In the genomic region with DNA sequence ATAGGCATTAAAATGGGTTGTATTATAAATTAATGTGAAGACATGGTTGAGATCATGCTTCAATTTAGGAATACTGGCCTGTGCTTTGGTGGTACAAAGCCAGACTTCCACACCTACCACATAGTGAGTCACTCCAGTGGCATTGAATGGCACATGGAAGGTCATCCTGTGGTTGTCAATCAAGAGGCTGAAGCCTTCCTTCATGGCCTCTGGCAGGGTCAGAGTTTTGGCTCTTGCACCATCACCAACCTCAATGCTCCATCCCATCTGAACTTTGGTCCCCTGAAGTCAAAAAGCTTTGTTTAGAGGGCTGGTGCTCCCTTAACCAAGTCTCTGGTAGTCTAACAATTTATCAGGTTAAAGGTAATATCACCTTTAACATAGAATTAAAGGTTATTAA, we compare ENCODE assay signal across 32 cellular contexts. TPM values are rescaled to one million over a fixed set of nuclear protein-coding genes. Genes with fewer than 3 reads are reported as not detected.
"Had no signal": no experiment of that assay in that cellular context is flagged by ENCODE, and none has a peak within 500 bp of the region (broad histone marks: within the 10 kb centered on the region; RNA-seq: fewer than 3 reads in every experiment).

No MANE protein-coding gene starts in this region.

- DNase-seq: activated B cell treated with CpG ODN at 0.5 μM for 24 hours; activated CD4-positive, alpha-beta T cell treated with anti-CD3 and anti-CD28 coated beads for 48 hours; activated CD4-positive, alpha-beta T cell treated with anti-CD3 and anti-CD28 coated beads, Interleukin-2, amount 50 U/mL, for 1 hour; activated CD4-positive, alpha-beta T cell treated with anti-CD3 and anti-CD28 coated beads, Interleukin-2, amount 50 U/mL, for 48 hours; activated CD8-positive, alpha-beta memory T cell treated with anti-CD3 and anti-CD28 coated beads for 24 hours; activated CD8-positive, alpha-beta T cell treated with anti-CD3 and anti-CD28 coated beads for 36 hours; activated effector memory CD4-positive, alpha-beta T cell treated with anti-CD3 and anti-CD28 coated beads, Interleukin-2, amount 50 U/mL, for 16 hours; activated naive CD4-positive, alpha-beta T cell treated with anti-CD3 and anti-CD28 coated beads for 36 hours; activated naive CD8-positive, alpha-beta T cell treated with anti-CD3 and anti-CD28 coated beads for 36 hours; activated naive CD8-positive, alpha-beta T cell treated with anti-CD3 and anti-CD28 coated beads, Interleukin-2, amount 50 U/mL, for 24 hours; activated T-cell treated with anti-CD3 and anti-CD28 coated beads, Interleukin-2, amount 50 U/mL, for 4 hours; adrenal gland; amygdala; aorta; body of pancreas; caudate nucleus; cortex of kidney; dermis blood vessel endothelial cell; effector CD4-positive, alpha-beta T cell; effector memory CD8-positive, alpha-beta T cell; erythroblast; foreskin keratinocyte; gastrocnemius medialis; glutamatergic neuron; T-helper 1 cell; T-helper 17 cell; T1000; WERI-Rb-1 had no signal

- H3K36me3 ChIP-seq: adrenal gland, esophagus muscularis mucosa, gastrocnemius medialis, WERI-Rb-1 had no signal

- H3K27me3 ChIP-seq: body of pancreas, gastrocnemius medialis had no signal

- H3K9me3 ChIP-seq: adrenal gland, body of pancreas, esophagus muscularis mucosa, gastrocnemius medialis had no signal

- ATAC-seq: activated CD4-positive, CD25-positive, alpha-beta regulatory T cell treated with anti-CD3 and anti-CD28 coated beads, Interleukin-2, amount 50 U/mL, for 24 hours; activated CD8-positive, alpha-beta T cell treated with anti-CD3 and anti-CD28 coated beads for 36 hours; activated naive CD8-positive, alpha-beta T cell treated with anti-CD3 and anti-CD28 coated beads, Interleukin-2, amount 50 U/mL, for 24 hours; activated T-cell treated with anti-CD3 and anti-CD28 coated beads, Interleukin-2, amount 50 U/mL, for 4 hours; activated T-helper 17 cell treated with anti-CD3 and anti-CD28 coated beads, Interleukin-2, amount 50 U/mL, for 72 hours; body of pancreas; effector memory CD8-positive, alpha-beta T cell; foreskin keratinocyte; gastrocnemius medialis; T-helper 17 cell had no signal

- H3K4me1 ChIP-seq: adrenal gland, body of pancreas, esophagus muscularis mucosa, foreskin keratinocyte, gastrocnemius medialis had no signal

- H3K27ac ChIP-seq: adrenal gland, body of pancreas, esophagus muscularis mucosa, foreskin keratinocyte, gastrocnemius medialis, WERI-Rb-1 had no signal

- H3K4me3 ChIP-seq: adrenal gland, body of pancreas, esophagus muscularis mucosa, gastrocnemius medialis had no signal

RNA-seq across cellular contexts. Expression of a gene that starts 6.1 kb away (rescaled TPM):
- total RNA-seq: activated B cell treated with CpG ODN at 0.5 μM for 24 hours; activated CD8-positive, alpha-beta T cell treated with anti-CD3 and anti-CD28 coated beads for 36 hours; activated naive CD4-positive, alpha-beta T cell treated with anti-CD3 and anti-CD28 coated beads for 36 hours; activated naive CD8-positive, alpha-beta T cell treated with anti-CD3 and anti-CD28 coated beads for 36 hours; activated T-cell treated with anti-CD3 and anti-CD28 coated beads, Interleukin-2, amount 50 U/mL, for 4 hours; activated T-helper 17 cell treated with anti-CD3 and anti-CD28 coated beads, Interleukin-2, amount 50 U/mL, for 72 hours; adrenal gland; aorta; body of pancreas; chondrocyte; dermis blood vessel endothelial cell; esophagus muscularis mucosa; foreskin keratinocyte; gastrocnemius medialis; T-helper 17 cell had no signal
- polyA plus RNA-seq: adrenal gland, aorta, foreskin keratinocyte had no signal

RNA-seq across cellular contexts. Expression of a gene that starts 28.2 kb away (rescaled TPM):
- total RNA-seq: activated B cell treated with CpG ODN at 0.5 μM for 24 hours; activated CD8-positive, alpha-beta T cell treated with anti-CD3 and anti-CD28 coated beads for 36 hours; activated naive CD8-positive, alpha-beta T cell treated with anti-CD3 and anti-CD28 coated beads for 36 hours; activated T-cell treated with anti-CD3 and anti-CD28 coated beads, Interleukin-2, amount 50 U/mL, for 4 hours; activated T-helper 17 cell treated with anti-CD3 and anti-CD28 coated beads, Interleukin-2, amount 50 U/mL, for 72 hours; adrenal gland; aorta; chondrocyte; dermis blood vessel endothelial cell; esophagus muscularis mucosa; foreskin keratinocyte; T-helper 17 cell had no signal
- polyA plus RNA-seq: adrenal gland, foreskin keratinocyte had no signal

RNA-seq across cellular contexts. Expression of a gene that starts 54.7 kb away (rescaled TPM):
- total RNA-seq: activated B cell treated with CpG ODN at 0.5 μM for 24 hours; activated naive CD4-positive, alpha-beta T cell treated with anti-CD3 and anti-CD28 coated beads for 36 hours; activated naive CD8-positive, alpha-beta T cell treated with anti-CD3 and anti-CD28 coated beads for 36 hours; activated T-cell treated with anti-CD3 and anti-CD28 coated beads, Interleukin-2, amount 50 U/mL, for 4 hours; aorta; body of pancreas; chondrocyte; dermis blood vessel endothelial cell had no signal
- polyA plus RNA-seq: aorta had no signal
